In the genomic region with DNA sequence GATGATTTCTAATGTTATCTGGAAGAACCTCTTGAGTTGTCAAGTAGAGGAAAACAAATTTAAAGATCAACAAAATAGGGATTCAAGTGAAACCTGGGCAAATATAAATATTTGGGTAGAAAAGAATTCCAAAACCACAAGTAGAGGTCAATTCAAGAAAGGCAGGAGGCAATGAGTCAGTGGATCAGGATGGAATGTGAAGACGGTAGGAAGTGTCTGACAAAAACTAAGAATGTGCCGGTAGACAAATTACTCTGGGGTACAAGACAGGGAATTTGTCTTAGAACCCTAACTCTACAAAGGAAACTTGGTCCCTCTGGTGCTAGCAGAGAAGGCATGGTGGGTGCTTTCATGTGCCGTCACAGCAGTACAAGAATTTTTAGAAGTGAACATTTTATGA, we compare ENCODE assay signal across 17 cellular contexts. TPM values are rescaled to one million over a fixed set of nuclear protein-coding genes. Genes with fewer than 3 reads are reported as not detected.
A peak's percentile ranks its signal among the peaks of the same experiment; 100 is the strongest.
DNase-seq lines count a peak whose midpoint lies in the region; ATAC-seq and TF ChIP-seq lines count a peak whose summit lies in the region.
"Had no signal": no experiment of that assay in that cellular context is flagged by ENCODE, and none has a peak within 500 bp of the region (broad histone marks: within the 10 kb centered on the region; RNA-seq: fewer than 3 reads in every experiment).

No MANE protein-coding gene starts in this region.

- no peaks in the 10 kb centered on the region for H3K4me1 ChIP-seq in breast epithelium
- H3K4me1 ChIP-seq in vagina, result peaks cover 4% of the 10 kb centered on the region

- DNase-seq in MCF 10A (ENCODE audit: unreplicated experiment), result peak; percentile 74
- no peak for DNase-seq in breast epithelium (ENCODE audit: low spot score in 2 of 2)
- no peak for DNase-seq in activated CD8-positive, alpha-beta T cell treated with anti-CD3 and anti-CD28 coated beads for 36 hours
- peak; percentile 9 to 10 for DNase-seq in foreskin fibroblast
- no peak for DNase-seq in GM20000 (ENCODE audit: low spot score)
- no peak for DNase-seq in NCI-H524 treated with DMSO at 0.1 percent for 48 hours (lab: John Stamatoyannopoulos, UW)
- DNase-seq in vagina (ENCODE audit: extremely low spot score in 2 of 2), result no peak
- DNase-seq: amniotic stem cell; DND-41; effector memory CD4-positive, alpha-beta T cell; hippocampal formation; NCI-H526; SHP77 had no signal

- H3K36me3 ChIP-seq in breast epithelium, result no peaks in the 10 kb centered on the region
- H3K36me3 ChIP-seq in vagina, result no peaks in the 10 kb centered on the region
- H3K36me3 ChIP-seq: neutrophil had no signal

- POLR2A ChIA-PET in MCF 10A (lab: Yijun Ruan, JAX), result interaction anchor here (0.6 to 2.2 kb wide), 11 partner anchors 11 to 205 kb away, joined by 3 to 23 read pairs (median 4); a partner anchor contains a TSS
- POLR2A ChIA-PET in activated CD8-positive, alpha-beta T cell treated with anti-CD3 and anti-CD28 coated beads for 36 hours (lab: Charles Lee), result interaction anchor here (1.3 kb wide), 1 partner anchor 13 kb away, joined by 5 read pairs; no protein-coding TSS in a partner anchor

- H3K9me3 ChIP-seq in breast epithelium (no peaks in the 10 kb centered on the region), vagina (no peaks in the 10 kb centered on the region)
- H3K9me3 ChIP-seq: neutrophil had no signal

- intact Hi-C loops in MCF 10A (cut with micrococcal nuclease) (no loop called here), breast epithelium (cut with DNase I; ENCODE audit: low total_unique reads) (no loop called here), vagina (cut with DNase I) (no loop called here)
- intact Hi-C loops in activated CD8-positive, alpha-beta T cell treated with anti-CD3 and anti-CD28 coated beads for 36 hours (cut with micrococcal nuclease), result no loop called here

- H3K4me1 Mint-ChIP-seq in MCF 10A (ENCODE audit: insufficient read depth, unreplicated experiment), result peaks cover 20% of the 10 kb centered on the region
- H3K4me1 Mint-ChIP-seq in activated CD8-positive, alpha-beta T cell treated with anti-CD3 and anti-CD28 coated beads for 36 hours (ENCODE audit: low read depth), result peaks cover 47% of the 10 kb centered on the region

- CTCF ChIA-PET in MCF 10A (lab: Yijun Ruan, JAX), result interaction anchor here (0.6 to 2.5 kb wide), 4 partner anchors 12 to 238 kb away, joined by 3 to 13 read pairs (median 8); a partner anchor contains a TSS
- CTCF ChIA-PET in activated CD8-positive, alpha-beta T cell treated with anti-CD3 and anti-CD28 coated beads for 36 hours (lab: Charles Lee), result interaction anchor here (0.9 kb wide), 1 partner anchor 14 kb away, joined by 5 read pairs; a partner anchor contains a TSS

- H3K27ac ChIP-seq in breast epithelium, result no peak overlapping the region
- H3K27ac ChIP-seq in vagina, result no peak overlapping the region
- H3K27ac ChIP-seq: neutrophil had no signal

- H3K36me3 Mint-ChIP-seq in MCF 10A (ENCODE audit: insufficient read depth, unreplicated experiment), result no peaks in the 10 kb centered on the region
- H3K36me3 Mint-ChIP-seq in activated CD8-positive, alpha-beta T cell treated with anti-CD3 and anti-CD28 coated beads for 36 hours (ENCODE audit: low read depth), result peaks cover 29% of the 10 kb centered on the region
- H3K36me3 Mint-ChIP-seq: type B pancreatic cell had no signal

- no peaks in the 10 kb centered on the region for H3K27me3 Mint-ChIP-seq in MCF 10A (ENCODE audit: insufficient read depth, unreplicated experiment)
- H3K27me3 Mint-ChIP-seq in activated CD8-positive, alpha-beta T cell treated with anti-CD3 and anti-CD28 coated beads for 36 hours, result no peaks in the 10 kb centered on the region
- H3K27me3 Mint-ChIP-seq: type B pancreatic cell had no signal

- peak overlapping the region; percentile 20 for H3K4me3 Mint-ChIP-seq in MCF 10A (ENCODE audit: unreplicated experiment)
- no peak overlapping the region for H3K4me3 Mint-ChIP-seq in activated CD8-positive, alpha-beta T cell treated with anti-CD3 and anti-CD28 coated beads for 36 hours
- H3K4me3 Mint-ChIP-seq: type B pancreatic cell had no signal

- no peaks in the 10 kb centered on the region for H3K9me3 Mint-ChIP-seq in MCF 10A (ENCODE audit: unreplicated experiment)
- H3K9me3 Mint-ChIP-seq in activated CD8-positive, alpha-beta T cell treated with anti-CD3 and anti-CD28 coated beads for 36 hours, result no peaks in the 10 kb centered on the region
- H3K9me3 Mint-ChIP-seq: type B pancreatic cell had no signal

- no peak for TF ChIP-seq CTCF in MCF 10A (IDR thresholded peaks at IDR 0.05; ENCODE audit: unreplicated experiment)
- no peak for TF ChIP-seq CTCF in breast epithelium (IDR thresholded peaks at IDR 0.05)
- TF ChIP-seq CTCF in activated CD8-positive, alpha-beta T cell treated with anti-CD3 and anti-CD28 coated beads for 36 hours (IDR thresholded peaks at IDR 0.05), result no peak
- no peak for TF ChIP-seq CTCF in foreskin fibroblast (IDR thresholded peaks at IDR 0.05; ENCODE audit: low read depth, low read length)
- TF ChIP-seq CTCF in GM20000 (IDR thresholded peaks at IDR 0.05; ENCODE audit: extremely low read depth, missing control alignments), result no peak
- no peak for TF ChIP-seq CTCF in vagina (IDR thresholded peaks at IDR 0.05)

- BruUV-seq in MCF 10A (replicated peaks; lab: Mats Ljungman, UMichigan), result no TSS peak

- no peak for ATAC-seq in activated CD8-positive, alpha-beta T cell treated with anti-CD3 and anti-CD28 coated beads for 36 hours
- no peak for ATAC-seq in HG02870 (IDR thresholded peaks at IDR 0.05; ENCODE audit: unreplicated experiment)

- no peaks in the 10 kb centered on the region for H3K27me3 ChIP-seq in breast epithelium
- no peaks in the 10 kb centered on the region for H3K27me3 ChIP-seq in vagina
- H3K27me3 ChIP-seq: neutrophil had no signal

- peak overlapping the region; percentile 72 for H3K27ac Mint-ChIP-seq in MCF 10A (ENCODE audit: low read depth, unreplicated experiment)
- peak overlapping the region; percentile 1 for H3K27ac Mint-ChIP-seq in activated CD8-positive, alpha-beta T cell treated with anti-CD3 and anti-CD28 coated beads for 36 hours
- H3K27ac Mint-ChIP-seq: type B pancreatic cell had no signal

- TF ChIP-seq POLR2A in breast epithelium (IDR thresholded peaks at IDR 0.05), result no peak
- TF ChIP-seq POLR2A in vagina (IDR thresholded peaks at IDR 0.05), result no peak

- no peak overlapping the region for H3K4me3 ChIP-seq in breast epithelium
- no peak overlapping the region for H3K4me3 ChIP-seq in foreskin fibroblast (ENCODE audit: low read depth in 1 of 2, low read length in 2 of 2)
- no peak overlapping the region for H3K4me3 ChIP-seq in vagina

RNA-seq across cellular contexts. Expression of a gene that starts 13.6 kb away (rescaled TPM):
- 0.20 and 0.42 TPM in 2 replicates for total RNA-seq in MCF 10A (2022)
- 10 to 100 TPM in 1 of 3 donors, 1 to 10 TPM in 2; 2.6 to 48.0 (median 3.4) TPM for total RNA-seq in breast epithelium
- total RNA-seq in activated CD8-positive, alpha-beta T cell treated with anti-CD3 and anti-CD28 coated beads for 36 hours, result 1 to 10 TPM; 3.8 to 4.0 TPM
- 1.5 TPM for total RNA-seq in vagina
- total RNA-seq: lung microvascular endothelial cell had no signal

Comparison
In these comparisons a context has a peak if more than half of its experiments do, and no peak if none do; other contexts are left out.
1. DNase-seq: peak in MCF 10A (single experiment) and foreskin fibroblast (2 of 2); none in breast epithelium (0 of 2), activated CD8-positive, alpha-beta T cell treated with anti-CD3 and anti-CD28 coated beads for 36 hours (single experiment), GM20000 (single experiment), NCI-H524 treated with DMSO at 0.1 percent for 48 hours (single experiment) and vagina (0 of 2).